25 cellular contexts compared by ENCODE assay signal in genomic region chr18:7726522-7726921, GRCh38.
"Had no signal": no experiment of that assay in that cellular context is flagged by ENCODE, and none has a peak within 500 bp of the region (broad histone marks: within the 10 kb centered on the region; RNA-seq: fewer than 3 reads in every experiment).

No MANE protein-coding gene starts in this region.

- H3K36me3 ChIP-seq: colonic mucosa, esophagus squamous epithelium, gastrocnemius medialis, heart right ventricle, left lung, lower lobe of right lung had no signal

- H3K4me3 ChIP-seq: colonic mucosa, esophagus squamous epithelium, heart right ventricle, left lung, lower lobe of right lung, mucosa of descending colon had no signal

- H3K27me3 ChIP-seq: colonic mucosa, esophagus squamous epithelium, gastrocnemius medialis, heart right ventricle, left lung had no signal

- H3K4me1 ChIP-seq: colonic mucosa, lower lobe of right lung had no signal

- FAIRE-seq: endometrium, islet of Langerhans, keratinocyte had no signal

- H3K9me3 ChIP-seq: colonic mucosa, esophagus squamous epithelium, gastrocnemius medialis, heart right ventricle, left lung, lower lobe of right lung, mucosa of descending colon had no signal

- ATAC-seq: effector memory CD8-positive, alpha-beta T cell; esophagus mucosa; left cardiac atrium; left lung; mucosa of descending colon had no signal

- H3K27ac ChIP-seq: colonic mucosa, epithelial cell of prostate, esophagus squamous epithelium, left lung, lower lobe of right lung had no signal

- DNase-seq: colonic mucosa; cortex of kidney; effector CD8-positive, alpha-beta T cell; effector memory CD8-positive, alpha-beta T cell; endodermal cell; erythroblast; esophagus squamous epithelium; foreskin fibroblast; foreskin melanocyte; glutamatergic neuron; head of caudate nucleus; heart right ventricle; hippocampal formation; left cardiac atrium; left lung; lower lobe of right lung; mesenchymal stem cell; mucosa of descending colon; naive B cell had no signal
